ENCODE assay signal across 8 cellular contexts in the genomic region with DNA sequence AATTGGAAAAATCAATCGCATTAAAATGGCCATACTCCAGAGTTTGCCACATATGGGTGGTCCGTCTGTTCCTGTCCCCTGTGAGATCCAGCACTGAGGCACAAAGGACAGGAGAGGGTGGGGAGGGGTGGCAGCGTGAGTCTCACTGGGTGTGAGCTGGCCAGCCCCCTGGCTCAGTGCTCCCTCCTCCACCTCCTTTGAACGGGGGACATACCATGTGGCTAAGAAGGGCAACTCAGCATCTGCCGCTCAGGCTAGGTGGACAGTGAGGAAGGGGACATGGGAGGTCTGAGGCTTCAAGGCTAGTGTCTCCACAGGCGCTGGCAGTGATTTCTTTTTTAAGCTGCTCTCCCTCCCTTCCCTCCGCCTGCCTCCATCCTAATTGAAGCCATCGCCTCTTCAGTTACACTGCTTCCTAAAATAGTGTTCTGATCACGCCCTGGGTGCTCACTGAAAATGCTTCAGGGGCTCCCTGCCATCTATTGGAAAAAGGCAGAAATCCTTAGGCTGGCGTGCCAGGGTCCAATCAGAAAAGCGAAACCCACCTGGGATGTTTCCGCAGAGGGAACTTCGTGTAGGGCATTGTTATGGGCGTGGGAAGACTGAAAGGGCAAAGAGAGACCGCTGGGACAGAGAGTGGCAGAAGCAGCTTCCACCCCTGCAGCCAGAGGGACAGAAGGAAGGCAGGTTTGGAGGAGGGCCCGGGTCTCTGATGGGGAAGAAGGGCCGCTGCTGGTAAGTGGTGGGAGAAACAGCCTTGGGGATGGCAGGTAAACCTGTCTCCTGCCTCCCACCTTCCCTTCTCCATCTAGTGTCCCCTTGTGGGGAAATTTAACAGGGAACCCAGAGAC.
DNase-seq lines count a peak whose midpoint lies in the region; ATAC-seq and TF ChIP-seq lines count a peak whose summit lies in the region.
"Not testable (repeated sequence)": the region's sequence is repeated elsewhere in the genome, so short reads cannot be mapped to it uniquely, and the experiment has no call there.

No MANE protein-coding gene starts in this region.

- 0 out of 2 replicates have a peak overlapping the region, but pooled peaks have one; percentile 22 for H3K4me3 Mint-ChIP-seq in WTC11
- H3K4me3 Mint-ChIP-seq in endodermal cell: not testable (repeated sequence)

- H3K4me1 ChIP-seq in HUES6 (ENCODE audit: control insufficient read depth, insufficient read depth, low read length): peaks cover 18% of the 10 kb centered on the region
- H3K4me1 ChIP-seq in endodermal cell (ENCODE audit: control insufficient read depth, insufficient read depth, low read length); uterus: not testable (repeated sequence)

- H3K9me3 Mint-ChIP-seq in WTC11: peaks cover 15% of the 10 kb centered on the region
- not testable (repeated sequence) for H3K9me3 Mint-ChIP-seq in endodermal cell

- WGBS in endodermal cell (ENCODE audit: insufficient coverage in 1 of 2, insufficient read length in 1 of 2), 2 experiments: 62 to 74% methylated on average over 6 to 11 of the region's 17 CpGs

- peak; percentile 9 for DNase-seq in GM03348 (ENCODE audit: low spot score)
- peak; percentile 14 for DNase-seq in WTC11 (ENCODE audit: low spot score)
- DNase-seq in endodermal cell: peak; percentile 65
- not testable (repeated sequence) for DNase-seq in left cardiac atrium, uterus
- peak; percentile 4 for DNase-seq in left kidney (ENCODE audit: low read depth, low spot score)
- peak; percentile 60 for DNase-seq in posterior vena cava (ENCODE audit: low spot score)

- H3K36me3 Mint-ChIP-seq in WTC11: peaks cover 11% of the 10 kb centered on the region
- H3K36me3 Mint-ChIP-seq in endodermal cell (ENCODE audit: low read depth): not testable (repeated sequence)

- TF ChIP-seq POLR2A in uterus (IDR thresholded peaks at IDR 0.05): not testable (repeated sequence)

- not testable (repeated sequence) for H3K27ac ChIP-seq in HUES6 (ENCODE audit: low read depth, low read length); endodermal cell (ENCODE audit: low read depth, low read length)
- peak overlapping the region; percentile 18 to 20 for H3K27ac ChIP-seq in uterus

- H3K4me1 Mint-ChIP-seq in WTC11 (peaks cover 49% of the 10 kb centered on the region), endodermal cell (peaks cover 16% of the 10 kb centered on the region)

- H3K36me3 ChIP-seq in HUES6 (ENCODE audit: control insufficient read depth, insufficient read depth, low read length); endodermal cell (ENCODE audit: control insufficient read depth, insufficient read depth, low read length); uterus: not testable (repeated sequence)

- H3K27me3 ChIP-seq in HUES6 (ENCODE audit: control insufficient read depth, insufficient read depth, low read length); endodermal cell (ENCODE audit: control insufficient read depth, insufficient read depth, low read length, poor library complexity, severe bottlenecking); uterus: not testable (repeated sequence)

- not testable (repeated sequence) for H3K27me3 Mint-ChIP-seq in WTC11 (ENCODE audit: low read depth); endodermal cell (ENCODE audit: insufficient read depth)

- H3K9ac ChIP-seq in HUES6 (ENCODE audit: low read length): peak overlapping the region; percentile 33
- H3K9ac ChIP-seq in endodermal cell (ENCODE audit: extremely low read depth, low read length, poor library complexity, severe bottlenecking): not testable (repeated sequence)

- POLR2A ChIA-PET in WTC11 (lab: Charles Lee): not testable (repeated sequence)

- ATAC-seq in WTC11: not testable (repeated sequence)
- ATAC-seq in left cardiac atrium: peak; percentile 45 to 54

- not testable (repeated sequence) for H3K9me3 ChIP-seq in HUES6 (ENCODE audit: control insufficient read depth, insufficient read depth, low read depth, low read length); endodermal cell (ENCODE audit: control insufficient read depth, low read length); uterus

- TF ChIP-seq CTCF in WTC11 (IDR thresholded peaks at IDR 0.05); endodermal cell (conservative IDR thresholded peaks at IDR 0.05); uterus (IDR thresholded peaks at IDR 0.05): not testable (repeated sequence)

- intact Hi-C loops in left cardiac atrium (cut with DNase I); posterior vena cava (cut with DNase I); uterus (cut with DNase I; ENCODE audit: low total_unique reads): not testable (repeated sequence)

- peak overlapping the region; percentile 92 for H3K27ac Mint-ChIP-seq in WTC11
- not testable (repeated sequence) for H3K27ac Mint-ChIP-seq in endodermal cell

- CTCF ChIA-PET in WTC11 (lab: Charles Lee): interaction anchor here (0.6 kb wide), 1 partner anchor 225 kb away, joined by 3 read pairs; no protein-coding TSS in a partner anchor

- H3K4me3 ChIP-seq in HUES6 (ENCODE audit: low read depth, low read length); endodermal cell (ENCODE audit: low read length); uterus: not testable (repeated sequence)
